Comparison of ENCODE assay signal across 20 cellular contexts in genomic region chr3:33957176-33957575, GRCh38.
"Had no signal": no experiment of that assay in that cellular context is flagged by ENCODE, and none has a peak within 500 bp of the region (broad histone marks: within the 10 kb centered on the region; RNA-seq: fewer than 3 reads in every experiment).

No MANE protein-coding gene starts in this region.

- H3K27ac ChIP-seq: coronary artery, hepatocyte, right atrium auricular region, sigmoid colon, skin epidermis, thoracic aorta, transverse colon had no signal

- H3K4me3 ChIP-seq: coronary artery, hepatocyte, right atrium auricular region, sigmoid colon, skin epidermis, thoracic aorta, transverse colon had no signal

- H3K27me3 ChIP-seq: hepatocyte, right atrium auricular region, sigmoid colon, transverse colon had no signal

- DNase-seq: effector CD4-positive, alpha-beta T cell; endodermal cell; erythroblast; foreskin melanocyte; head of caudate nucleus; left colon; mesendoderm; naive thymus-derived CD4-positive, alpha-beta T cell; nephron progenitor cell; sigmoid colon; stimulated activated CD4-positive, alpha-beta T cell treated with anti-CD3 and anti-CD28 coated beads, Interleukin-2, amount 100 ng/mL, for 24 hours; stimulated activated CD4-positive, alpha-beta T cell treated with anti-CD3 and anti-CD28 coated beads, Interleukin-4, amount 100 ng/mL, for 4 hours; stimulated activated naive B cell treated with anti-CD40 and anti-IgM and Interleukin-4, amounts not matched to agents 10 μg/mL and 1 μg/mL and 100 μg/mL, for 72 hours; stimulated activated naive CD8-positive, alpha-beta T cell treated with anti-CD3 and anti-CD28 coated beads, Interleukin-15, amount 100 ng/mL, for 72 hours; transverse colon had no signal

- H3K36me3 ChIP-seq: right atrium auricular region, sigmoid colon, thoracic aorta, transverse colon had no signal

- H3K9me3 ChIP-seq: right atrium auricular region, thoracic aorta, transverse colon had no signal

- H3K4me1 ChIP-seq: right atrium auricular region, sigmoid colon, transverse colon had no signal
